In the genomic region with DNA sequence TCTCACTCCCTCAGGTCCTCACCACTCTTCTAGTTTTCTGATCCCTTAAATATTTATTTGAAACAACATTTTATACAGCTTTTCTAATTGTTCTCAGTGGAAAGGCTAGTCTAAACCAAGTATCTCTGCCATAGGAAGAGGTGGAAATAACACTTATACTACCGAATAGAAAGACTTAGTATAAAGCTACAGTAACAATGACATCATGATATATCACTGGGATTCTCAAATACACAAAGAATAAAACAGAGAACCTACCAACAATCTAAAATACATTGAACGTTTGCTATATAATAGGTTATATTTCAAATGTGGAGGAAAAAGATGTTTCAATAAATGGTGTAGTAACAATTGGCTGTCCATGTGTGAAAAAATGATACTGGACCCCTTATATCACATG, we compare ENCODE assay signal across 18 cellular contexts.
DNase-seq lines count a peak whose midpoint lies in the region; ATAC-seq, FAIRE-seq and TF ChIP-seq lines count a peak whose summit lies in the region.
"Had no signal": no experiment of that assay in that cellular context is flagged by ENCODE, and none has a peak within 500 bp of the region (broad histone marks: within the 10 kb centered on the region; RNA-seq: fewer than 3 reads in every experiment).

No MANE protein-coding gene starts in this region.

- no peaks in the 10 kb centered on the region for H3K4me1 ChIP-seq in astrocyte (ENCODE audit: insufficient read depth, low read length)
- H3K4me1 ChIP-seq in CD4-positive, alpha-beta memory T cell (ENCODE audit: insufficient read depth, low read length): no peaks in the 10 kb centered on the region
- H3K4me1 ChIP-seq: Caco-2 had no signal

- intact Hi-C loops in CD4-positive, alpha-beta memory T cell (cut with micrococcal nuclease): no loop called here

- no peak for FAIRE-seq in astrocyte (lab: Jason Lieb, UNC)

- no peak overlapping the region for H2AFZ ChIP-seq in astrocyte (ENCODE audit: low read depth, low read length)

- H3K27me3 ChIP-seq in astrocyte (ENCODE audit: insufficient read depth, low read length): no peaks in the 10 kb centered on the region
- no peaks in the 10 kb centered on the region for H3K27me3 ChIP-seq in CD4-positive, alpha-beta memory T cell (ENCODE audit: insufficient read depth, low read length)
- H3K27me3 ChIP-seq: BE2C had no signal

- H3K36me3 ChIP-seq in astrocyte (ENCODE audit: insufficient read depth, low read length): no peaks in the 10 kb centered on the region
- no peaks in the 10 kb centered on the region for H3K36me3 ChIP-seq in CD4-positive, alpha-beta memory T cell (ENCODE audit: insufficient read depth, low read length)

- H3K4me2 ChIP-seq in astrocyte (ENCODE audit: low read length): no peak overlapping the region

- peaks cover 6% of the 10 kb centered on the region for H4K20me1 ChIP-seq in astrocyte (ENCODE audit: insufficient read depth, low read length)

- no peak for DNase-seq in activated naive CD8-positive, alpha-beta T cell treated with anti-CD3 and anti-CD28 coated beads, Interleukin-2, amount 50 U/mL, for 24 hours
- no peak for DNase-seq in activated naive CD8-positive, alpha-beta T cell treated with anti-CD3 and anti-CD28 coated beads for 36 hours
- no peak for DNase-seq in astrocyte (ENCODE audit: low read depth)
- no peak for DNase-seq in osteocyte (ENCODE audit: extremely low spot score, unreplicated experiment)
- DNase-seq in kidney tubule cell (ENCODE audit: low spot score): no peak
- no peak for DNase-seq in AG08395 (ENCODE audit: low spot score)
- no peak for DNase-seq in CD4-positive, alpha-beta memory T cell
- DNase-seq: 8988T; BE2C; C1 segment of cervical spinal cord; Caco-2; CD4-positive, CD25-positive, alpha-beta regulatory T cell; DMS153; DMS79; GDM1; GOT3; H7 had no signal

- peaks cover 6% of the 10 kb centered on the region for H3K79me2 ChIP-seq in astrocyte (ENCODE audit: insufficient read depth, low read length)

- no peak for TF ChIP-seq CTCF in astrocyte (IDR thresholded peaks at IDR 0.05; ENCODE audit: insufficient read depth, low read depth, low read length)
- no peak for TF ChIP-seq CTCF in osteocyte (IDR thresholded peaks at IDR 0.05)

- H3K4me1 Mint-ChIP-seq in activated naive CD8-positive, alpha-beta T cell treated with anti-CD3 and anti-CD28 coated beads, Interleukin-2, amount 50 U/mL, for 24 hours: no peaks in the 10 kb centered on the region
- H3K4me1 Mint-ChIP-seq in activated naive CD8-positive, alpha-beta T cell treated with anti-CD3 and anti-CD28 coated beads for 36 hours: peaks cover 1% of the 10 kb centered on the region
- H3K4me1 Mint-ChIP-seq in astrocyte (ENCODE audit: low read depth, unreplicated experiment) (peaks cover 6% of the 10 kb centered on the region), osteocyte (ENCODE audit: unreplicated experiment) (peaks cover 9% of the 10 kb centered on the region)
- H3K4me1 Mint-ChIP-seq in CD4-positive, alpha-beta memory T cell: peaks cover 0 to 7% (median 4%) of the 10 kb centered on the region in 4 donors

- CTCF ChIA-PET in CD4-positive, alpha-beta memory T cell (lab: Charles Lee; ENCODE audit: partially characterized antibody): no interaction called here

- H3K9me3 ChIP-seq in astrocyte (ENCODE audit: insufficient read depth, low read depth, low read length): no peaks in the 10 kb centered on the region
- peaks cover 0 to 3% of the 10 kb centered on the region in 2 donors for H3K9me3 ChIP-seq in CD4-positive, alpha-beta memory T cell (ENCODE audit: control insufficient read depth in 1 of 2, low read length in 2 of 2)
- H3K9me3 ChIP-seq: BE2C, Caco-2 had no signal

- no peak overlapping the region for H3K27ac ChIP-seq in astrocyte (ENCODE audit: low read depth, low read length)
- H3K27ac ChIP-seq in CD4-positive, alpha-beta memory T cell (ENCODE audit: low read depth, low read length): no peak overlapping the region

- POLR2A ChIA-PET in CD4-positive, alpha-beta memory T cell (lab: Charles Lee; ENCODE audit: partially characterized antibody): no interaction called here

- H3K9ac ChIP-seq in astrocyte (ENCODE audit: low read length): no peak overlapping the region

- H3K27ac Mint-ChIP-seq in activated naive CD8-positive, alpha-beta T cell treated with anti-CD3 and anti-CD28 coated beads, Interleukin-2, amount 50 U/mL, for 24 hours: peak overlapping the region; percentile 37
- H3K27ac Mint-ChIP-seq in activated naive CD8-positive, alpha-beta T cell treated with anti-CD3 and anti-CD28 coated beads for 36 hours: no peak overlapping the region
- peak overlapping the region; percentile 55 for H3K27ac Mint-ChIP-seq in astrocyte (ENCODE audit: unreplicated experiment)
- peak overlapping the region; percentile 23 for H3K27ac Mint-ChIP-seq in osteocyte (ENCODE audit: unreplicated experiment)
- H3K27ac Mint-ChIP-seq in CD4-positive, alpha-beta memory T cell: no peak overlapping the region
- H3K27ac Mint-ChIP-seq: CD4-positive, CD25-positive, alpha-beta regulatory T cell had no signal

- H3K9me3 Mint-ChIP-seq in activated naive CD8-positive, alpha-beta T cell treated with anti-CD3 and anti-CD28 coated beads, Interleukin-2, amount 50 U/mL, for 24 hours: peaks cover 13% of the 10 kb centered on the region
- H3K9me3 Mint-ChIP-seq in activated naive CD8-positive, alpha-beta T cell treated with anti-CD3 and anti-CD28 coated beads for 36 hours: peaks cover 14% of the 10 kb centered on the region
- H3K9me3 Mint-ChIP-seq in astrocyte (ENCODE audit: unreplicated experiment) (peaks cover 1% of the 10 kb centered on the region), osteocyte (ENCODE audit: unreplicated experiment) (peaks cover 5% of the 10 kb centered on the region)
- peaks cover 0 to 27% (median 15%) of the 10 kb centered on the region in 8 donors for H3K9me3 Mint-ChIP-seq in CD4-positive, alpha-beta memory T cell

- no peak overlapping the region for H3K4me3 ChIP-seq in astrocyte (ENCODE audit: insufficient read depth, low read depth, low read length)
- H3K4me3 ChIP-seq in CD4-positive, alpha-beta memory T cell (ENCODE audit: low read length in 2 of 2): no peak overlapping the region

- no peak overlapping the region for H3K4me3 Mint-ChIP-seq in activated naive CD8-positive, alpha-beta T cell treated with anti-CD3 and anti-CD28 coated beads, Interleukin-2, amount 50 U/mL, for 24 hours
- no peak overlapping the region for H3K4me3 Mint-ChIP-seq in activated naive CD8-positive, alpha-beta T cell treated with anti-CD3 and anti-CD28 coated beads for 36 hours
- H3K4me3 Mint-ChIP-seq in astrocyte (ENCODE audit: unreplicated experiment) (no peak overlapping the region), osteocyte (ENCODE audit: unreplicated experiment) (no peak overlapping the region)
- no peak overlapping the region for H3K4me3 Mint-ChIP-seq in CD4-positive, alpha-beta memory T cell
- H3K4me3 Mint-ChIP-seq: CD4-positive, CD25-positive, alpha-beta regulatory T cell had no signal

- ATAC-seq in activated naive CD8-positive, alpha-beta T cell treated with anti-CD3 and anti-CD28 coated beads, Interleukin-2, amount 50 U/mL, for 24 hours: no peak
- ATAC-seq: HCT116 had no signal

- H3K36me3 Mint-ChIP-seq in activated naive CD8-positive, alpha-beta T cell treated with anti-CD3 and anti-CD28 coated beads, Interleukin-2, amount 50 U/mL, for 24 hours (ENCODE audit: low read depth): peaks cover 50% of the 10 kb centered on the region
- peaks cover 62% of the 10 kb centered on the region for H3K36me3 Mint-ChIP-seq in activated naive CD8-positive, alpha-beta T cell treated with anti-CD3 and anti-CD28 coated beads for 36 hours
- H3K36me3 Mint-ChIP-seq in astrocyte (ENCODE audit: low read depth, unreplicated experiment): peaks cover 9% of the 10 kb centered on the region
- peaks cover 34% of the 10 kb centered on the region for H3K36me3 Mint-ChIP-seq in osteocyte (ENCODE audit: unreplicated experiment)
- H3K36me3 Mint-ChIP-seq in CD4-positive, alpha-beta memory T cell: peaks cover 51 to 57% of the 10 kb centered on the region in 2 donors

- no peaks in the 10 kb centered on the region for H3K27me3 Mint-ChIP-seq in activated naive CD8-positive, alpha-beta T cell treated with anti-CD3 and anti-CD28 coated beads, Interleukin-2, amount 50 U/mL, for 24 hours
- H3K27me3 Mint-ChIP-seq in activated naive CD8-positive, alpha-beta T cell treated with anti-CD3 and anti-CD28 coated beads for 36 hours: no peaks in the 10 kb centered on the region
- H3K27me3 Mint-ChIP-seq in astrocyte (ENCODE audit: low read depth, unreplicated experiment) (no peaks in the 10 kb centered on the region), osteocyte (ENCODE audit: unreplicated experiment) (no peaks in the 10 kb centered on the region)
- no peaks in the 10 kb centered on the region for H3K27me3 Mint-ChIP-seq in CD4-positive, alpha-beta memory T cell
- H3K27me3 Mint-ChIP-seq: CD4-positive, CD25-positive, alpha-beta regulatory T cell had no signal

Comparison
In these comparisons a context has a peak if more than half of its experiments do, and no peak if none do; other contexts are left out.
1. H3K27ac Mint-ChIP-seq: peak in activated naive CD8-positive, alpha-beta T cell treated with anti-CD3 and anti-CD28 coated beads, Interleukin-2, amount 50 U/mL, for 24 hours (single experiment), astrocyte (single experiment) and osteocyte (single experiment); none in activated naive CD8-positive, alpha-beta T cell treated with anti-CD3 and anti-CD28 coated beads for 36 hours (single experiment) and CD4-positive, alpha-beta memory T cell (0 of 7).